20 cellular contexts compared by ENCODE assay signal in genomic region chr5:119363271-119363670, GRCh38. TPM values are rescaled to one million over a fixed set of nuclear protein-coding genes. Genes with fewer than 3 reads are reported as not detected.
DNase-seq lines count a peak whose midpoint lies in the region; ATAC-seq lines count a peak whose summit lies in the region.
"Had no signal": no experiment of that assay in that cellular context is flagged by ENCODE, and none has a peak within 500 bp of the region (broad histone marks: within the 10 kb centered on the region; RNA-seq: fewer than 3 reads in every experiment).

No MANE protein-coding gene starts in this region.

- H3K4me3 Mint-ChIP-seq in activated CD4-positive, alpha-beta T cell treated with anti-CD3 and anti-CD28 coated beads, Interleukin-2, amount 10 ng/mL, durations not matched to agents 24 days and 14 days, result peak overlapping the region; percentile 31
- peak overlapping the region in 3 of 4 donors; percentile 34 to 56 (median 46) for H3K4me3 Mint-ChIP-seq in IgD-negative memory B cell
- H3K4me3 Mint-ChIP-seq: H9, neural progenitor cell had no signal

- H4K12ac ChIP-seq in trophoblast cell (ENCODE audit: low read depth, low read length), result no peak overlapping the region

- no peak overlapping the region for H2BK12ac ChIP-seq in trophoblast cell (ENCODE audit: low read length)

- no peak for ATAC-seq in activated naive CD4-positive, alpha-beta T cell treated with anti-CD3 and anti-CD28 coated beads, Interleukin-2, amount 50 U/mL, for 72 hours
- no peak for ATAC-seq in HG03571 (IDR thresholded peaks at IDR 0.05; ENCODE audit: unreplicated experiment)
- ATAC-seq: upper lobe of right lung had no signal

- H3K9me3 ChIP-seq in trophoblast cell (ENCODE audit: insufficient read depth, low read depth, low read length), result peaks cover 6% of the 10 kb centered on the region
- H3K9me3 ChIP-seq: ascending aorta, upper lobe of right lung had no signal

- no peak overlapping the region for H3K23ac ChIP-seq in trophoblast cell (ENCODE audit: low read length)

- H3K27me3 ChIP-seq in trophoblast cell (ENCODE audit: insufficient read depth, low read length), result no peaks in the 10 kb centered on the region
- H3K27me3 ChIP-seq: ascending aorta, neural progenitor cell, upper lobe of right lung had no signal

- peaks cover 86% of the 10 kb centered on the region for H3K4me1 Mint-ChIP-seq in activated CD4-positive, alpha-beta T cell treated with anti-CD3 and anti-CD28 coated beads, Interleukin-2, amount 10 ng/mL, durations not matched to agents 24 days and 14 days
- H3K4me1 Mint-ChIP-seq in IgD-negative memory B cell, result peaks cover 87 to 91% (median 91%) of the 10 kb centered on the region in 3 donors

- H2AK5ac ChIP-seq in trophoblast cell (ENCODE audit: low read length), result no peak overlapping the region

- no peak overlapping the region for H3K4me2 ChIP-seq in trophoblast cell (ENCODE audit: low read length)
- H3K4me2 ChIP-seq: neural progenitor cell had no signal

- H2BK5ac ChIP-seq in trophoblast cell (ENCODE audit: low read depth, low read length, poor library complexity), result no peak overlapping the region

- H3K9me3 Mint-ChIP-seq in activated CD4-positive, alpha-beta T cell treated with anti-CD3 and anti-CD28 coated beads, Interleukin-2, amount 10 ng/mL, durations not matched to agents 24 days and 14 days, result no peaks in the 10 kb centered on the region
- no peaks in the 10 kb centered on the region for H3K9me3 Mint-ChIP-seq in IgD-negative memory B cell
- H3K9me3 Mint-ChIP-seq in activated naive CD4-positive, alpha-beta T cell treated with anti-CD3 and anti-CD28 coated beads, Interleukin-2, amount 50 U/mL, for 72 hours, result peaks cover 2 to 4% of the 10 kb centered on the region in 2 donors
- H3K9me3 Mint-ChIP-seq: H9, neural progenitor cell had no signal

- H3K79me2 ChIP-seq in trophoblast cell (ENCODE audit: control insufficient read depth, insufficient read depth, low read length, poor library complexity), result peaks cover 3% of the 10 kb centered on the region

- peak overlapping the region; percentile 74 for H3K27ac Mint-ChIP-seq in activated CD4-positive, alpha-beta T cell treated with anti-CD3 and anti-CD28 coated beads, Interleukin-2, amount 10 ng/mL, durations not matched to agents 24 days and 14 days
- peak overlapping the region; percentile 59 to 81 (median 65) for H3K27ac Mint-ChIP-seq in IgD-negative memory B cell
- peak overlapping the region; percentile 89 to 95 for H3K27ac Mint-ChIP-seq in activated naive CD4-positive, alpha-beta T cell treated with anti-CD3 and anti-CD28 coated beads, Interleukin-2, amount 50 U/mL, for 72 hours
- H3K27ac Mint-ChIP-seq: neural progenitor cell had no signal

- WGBS in trophoblast cell (ENCODE audit: extremely low coverage, insufficient coverage, insufficient read length), result no CpG with 5 or more reads among the region's 2 CpGs

- H4K91ac ChIP-seq in trophoblast cell (ENCODE audit: low read depth, low read length), result no peak overlapping the region

- peaks cover 78% of the 10 kb centered on the region for H3K36me3 Mint-ChIP-seq in activated CD4-positive, alpha-beta T cell treated with anti-CD3 and anti-CD28 coated beads, Interleukin-2, amount 10 ng/mL, durations not matched to agents 24 days and 14 days (ENCODE audit: low read depth)
- H3K36me3 Mint-ChIP-seq in IgD-negative memory B cell, result peaks cover 2% of the 10 kb centered on the region
- H3K36me3 Mint-ChIP-seq in activated naive CD4-positive, alpha-beta T cell treated with anti-CD3 and anti-CD28 coated beads, Interleukin-2, amount 50 U/mL, for 72 hours, result peaks cover 33 to 62% of the 10 kb centered on the region in 2 donors
- H3K36me3 Mint-ChIP-seq: neural progenitor cell had no signal

- intact Hi-C loops in activated CD4-positive, alpha-beta T cell treated with anti-CD3 and anti-CD28 coated beads, Interleukin-2, amount 10 ng/mL, durations not matched to agents 24 days and 14 days (cut with micrococcal nuclease), result no loop called here
- intact Hi-C loops in posterior cingulate gyrus (cut with DNase I), result no loop called here

- no peak overlapping the region for H4K8ac ChIP-seq in trophoblast cell (ENCODE audit: low read depth, low read length)

- H3K36me3 ChIP-seq in trophoblast cell (ENCODE audit: control insufficient read depth in 1 of 2, insufficient read depth in 2 of 2, low read length in 2 of 2), result peaks cover 0 to 6% of the 10 kb centered on the region in 2 experiments
- H3K36me3 ChIP-seq: ascending aorta, neural progenitor cell, upper lobe of right lung had no signal

- H3K4me1 ChIP-seq in trophoblast cell (ENCODE audit: control insufficient read depth in 1 of 2, insufficient read depth in 2 of 2, low read length in 2 of 2), result peaks cover 8 to 17% of the 10 kb centered on the region in 2 experiments
- H3K4me1 ChIP-seq: neural progenitor cell had no signal

- no peak overlapping the region for H3K9ac ChIP-seq in trophoblast cell (ENCODE audit: low read length)
- H3K9ac ChIP-seq: neural progenitor cell had no signal

- H2BK120ac ChIP-seq in trophoblast cell (ENCODE audit: insufficient read depth, low read length, poor library complexity), result no peak overlapping the region

- no peak for DNase-seq in activated CD4-positive, alpha-beta T cell treated with anti-CD3 and anti-CD28 coated beads, Interleukin-2, amount 10 ng/mL, durations not matched to agents 24 days and 14 days
- DNase-seq in activated CD4-positive, alpha-beta T cell treated with anti-CD3 and anti-CD28 coated beads, Interleukin-2, amount 50 U/mL, for 4 hours, result no peak
- DNase-seq in activated naive CD4-positive, alpha-beta T cell treated with anti-CD3 and anti-CD28 coated beads, Interleukin-2, amount 50 U/mL, for 72 hours (ENCODE audit: low spot score in 2 of 2), result no peak
- DNase-seq in trophoblast cell, result peak; percentile 86 to 92
- no peak for DNase-seq in UCSD-AML1 (lab: John Stamatoyannopoulos, UW; ENCODE audit: unreplicated experiment)
- no peak for DNase-seq in posterior cingulate gyrus
- DNase-seq: C1 segment of cervical spinal cord; DMS79 treated with DMSO at 0.1 percent for 48 hours; foreskin fibroblast; H9; Kasumi-1; mesendoderm; NCI-H1417 treated with DMSO at 0.1 percent for 48 hours; NCI-H226; stimulated activated CD4-positive, alpha-beta T cell treated with anti-CD3 and anti-CD28 coated beads, Interleukin-12 subunit alpha, Interleukin-12 subunit beta, amount 100 ng/mL, for 4 hours; upper lobe of right lung had no signal

- H3K27ac ChIP-seq in trophoblast cell (ENCODE audit: low read depth, low read length), result no peak overlapping the region
- H3K27ac ChIP-seq: neural progenitor cell, upper lobe of right lung had no signal

- no peaks in the 10 kb centered on the region for H3K27me3 Mint-ChIP-seq in activated CD4-positive, alpha-beta T cell treated with anti-CD3 and anti-CD28 coated beads, Interleukin-2, amount 10 ng/mL, durations not matched to agents 24 days and 14 days
- H3K27me3 Mint-ChIP-seq in IgD-negative memory B cell, result no peaks in the 10 kb centered on the region

- H3K18ac ChIP-seq in trophoblast cell (ENCODE audit: low read length), result no peak overlapping the region

- H3K4me3 ChIP-seq in trophoblast cell (ENCODE audit: low read depth, low read length), result no peak overlapping the region
- H3K4me3 ChIP-seq: ascending aorta, neural progenitor cell, upper lobe of right lung had no signal

- peaks cover 4% of the 10 kb centered on the region for H3K79me1 ChIP-seq in trophoblast cell (ENCODE audit: low read length)

- H3K14ac ChIP-seq in trophoblast cell (ENCODE audit: low read length), result no peak overlapping the region

- H2AFZ ChIP-seq in trophoblast cell (ENCODE audit: insufficient read depth, low read length, poor library complexity), result no peak overlapping the region
- H2AFZ ChIP-seq: neural progenitor cell had no signal

- peak overlapping the region; percentile 14 for H3K4ac ChIP-seq in trophoblast cell (ENCODE audit: low read depth, low read length)

RNA-seq across cellular contexts. Expression of gene TNFAIP8, which starts 7.5 kb away (rescaled TPM):
- 188 and 193 TPM in 2 replicates for total RNA-seq in activated CD4-positive, alpha-beta T cell treated with anti-CD3 and anti-CD28 coated beads, Interleukin-2, amount 10 ng/mL, durations not matched to agents 24 days and 14 days
- polyA plus RNA-seq in IgD-negative memory B cell, result 285 TPM
- total RNA-seq in activated naive CD4-positive, alpha-beta T cell treated with anti-CD3 and anti-CD28 coated beads, Interleukin-2, amount 50 U/mL, for 72 hours, result 100 to 1,000 TPM; 110 to 146 TPM
- 58.8 and 59.8 TPM in 2 replicates for polyA plus RNA-seq in trophoblast cell (2013)

Comparison
In these comparisons a context has a peak if more than half of its experiments do, and no peak if none do; other contexts are left out.
1. DNase-seq: peak in trophoblast cell (2 of 2); none in activated CD4-positive, alpha-beta T cell treated with anti-CD3 and anti-CD28 coated beads, Interleukin-2, amount 10 ng/mL, durations not matched to agents 24 days and 14 days (single experiment), activated CD4-positive, alpha-beta T cell treated with anti-CD3 and anti-CD28 coated beads, Interleukin-2, amount 50 U/mL, for 4 hours (0 of 2), activated naive CD4-positive, alpha-beta T cell treated with anti-CD3 and anti-CD28 coated beads, Interleukin-2, amount 50 U/mL, for 72 hours (0 of 2), UCSD-AML1 (single experiment) and posterior cingulate gyrus (0 of 10).
2. Peak in every context shown above with its lines, with median percentiles within 50 percentile points of each other: H3K27ac Mint-ChIP-seq.